In genomic region chr7:50246551-50246950, GRCh38 we compare ENCODE assay signal across 2 cellular contexts.
TF ChIP-seq lines count a peak whose summit lies in the region.

No MANE protein-coding gene starts in this region.

TF ChIP-seq in HCT116, 20 proteins besides CTCF, POLR2A, EP300 and RAD21:
- TF ChIP-seq ELF1 (IDR thresholded peaks at IDR 0.05; ENCODE audit: borderline replicate concordance, low read depth) (no peak), CBX3 (IDR thresholded peaks at IDR 0.05; ENCODE audit: low read depth) (peak; percentile 83)

TF ChIP-seq in GM12878, 131 proteins besides CTCF, POLR2A, EP300 and RAD21 (continues in another document):
- TF ChIP-seq SREBF1 (IDR thresholded peaks at IDR 0.05; ENCODE audit: low read length) (no peak), KDM1A (IDR thresholded peaks at IDR 0.05; ENCODE audit: borderline replicate concordance) (no peak), EZH2 (IDR thresholded peaks at IDR 0.05; ENCODE audit: borderline replicate concordance, control insufficient read depth, low read depth, low read length) (no peak), ZNF217 (IDR thresholded peaks at IDR 0.05) (0 out of 2 replicates have a peak, but pooled peaks have one; percentile 23), RELA (IDR thresholded peaks at IDR 0.05; ENCODE audit: borderline replicate concordance, partially characterized antibody) (no peak), ZBED1 (IDR thresholded peaks at IDR 0.05; ENCODE audit: borderline replicate concordance) (no peak), POLR2AphosphoS5 (IDR thresholded peaks at IDR 0.05; ENCODE audit: low read length) (no peak), ZNF384 (IDR thresholded peaks at IDR 0.05; ENCODE audit: borderline replicate concordance, low read depth, low read length) (no peak), NKRF (conservative IDR thresholded peaks at IDR 0.05) (no peak), ZBTB33 (IDR thresholded peaks at IDR 0.05) (no peak), IRF4 (IDR thresholded peaks at IDR 0.05; ENCODE audit: low read depth, low read length) (no peak), ATF3 (IDR thresholded peaks at IDR 0.05; ENCODE audit: borderline replicate concordance, extremely low read depth, low read depth, low read length) (no peak), JUNB (IDR thresholded peaks at IDR 0.05) (no peak), PKNOX1 (IDR thresholded peaks at IDR 0.05) (no peak), STAT1 (conservative IDR thresholded peaks at IDR 0.05) (no peak), RELB (IDR thresholded peaks at IDR 0.05; ENCODE audit: low read depth) (peak; percentile 66), RUNX3 (IDR thresholded peaks at IDR 0.05; ENCODE audit: low read length) (peak; percentile 30; the same call in 1 of the 2 replicates), CBX5 (IDR thresholded peaks at IDR 0.05; ENCODE audit: low read depth) (peak; percentile 100), CHD2 (IDR thresholded peaks at IDR 0.05; ENCODE audit: borderline replicate concordance, low read depth, low read length) (no peak), SMC3 (IDR thresholded peaks at IDR 0.05; ENCODE audit: borderline replicate concordance, low read length) (no peak), SIN3A (IDR thresholded peaks at IDR 0.05; ENCODE audit: low read depth, low read length) (no peak), USF1 (IDR thresholded peaks at IDR 0.05; ENCODE audit: borderline replicate concordance, extremely low read length, insufficient read depth, low read depth, low read length) (no peak), ZBTB11 (CRISPR knock-in tag; IDR thresholded peaks at IDR 0.05) (no peak), ATF2 (IDR thresholded peaks at IDR 0.05; ENCODE audit: low read length) (no peak), POLR2AphosphoS2 (IDR thresholded peaks at IDR 0.05; ENCODE audit: low read depth, low read length) (no peak), POU2F2 (IDR thresholded peaks at IDR 0.05; ENCODE audit: borderline replicate concordance, low read depth, low read length) (no peak), YBX1 (IDR thresholded peaks at IDR 0.05) (no peak), ATF7 (IDR thresholded peaks at IDR 0.05; ENCODE audit: low read depth) (no peak), ZBTB40 (IDR thresholded peaks at IDR 0.05; ENCODE audit: borderline replicate concordance) (no peak), SPI1 (IDR thresholded peaks at IDR 0.05; ENCODE audit: borderline replicate concordance, insufficient read depth, low read depth, low read length) (no peak), BRCA1 (IDR thresholded peaks at IDR 0.05; ENCODE audit: low read depth, low read length) (no peak), SUZ12 (IDR thresholded peaks at IDR 0.05; ENCODE audit: unreplicated experiment) (no peak), PRDM15 (CRISPR knock-in tag; IDR thresholded peaks at IDR 0.05) (no peak), FOS (IDR thresholded peaks at IDR 0.05; ENCODE audit: borderline replicate concordance, extremely low read depth, insufficient read length) (no peak)
